ENCODE assay signal across 16 cellular contexts in genomic region chr21:14547834-14548513, GRCh38. TPM values are rescaled to one million over a fixed set of nuclear protein-coding genes. Genes with fewer than 3 reads are reported as not detected.
A peak's percentile ranks its signal among the peaks of the same experiment; 100 is the strongest.
DNase-seq lines count a peak whose midpoint lies in the region; ATAC-seq and TF ChIP-seq lines count a peak whose summit lies in the region.
"Had no signal": no experiment of that assay in that cellular context is flagged by ENCODE, and none has a peak within 500 bp of the region (broad histone marks: within the 10 kb centered on the region; RNA-seq: fewer than 3 reads in every experiment).

No MANE protein-coding gene starts in this region.

- H3K27ac Mint-ChIP-seq in activated T-helper 17 cell treated with anti-CD3 and anti-CD28 coated beads, Interleukin-2, amount 50 U/mL, for 72 hours: peak overlapping the region; percentile 93
- H3K27ac Mint-ChIP-seq in stimulated activated memory B cell treated with anti-CD40 and anti-IgM and Interleukin-4, amounts not matched to agents 10 μg/mL and 1 μg/mL and 100 μg/mL, for 72 hours: peak overlapping the region; percentile 77

- no peak for TF ChIP-seq POLR2A in suprapubic skin (IDR thresholded peaks at IDR 0.05)

- H3K4me1 Mint-ChIP-seq in activated T-cell treated with anti-CD3 and anti-CD28 coated beads, Interleukin-2, amount 50 U/mL, for 4 hours (ENCODE audit: low read depth): peaks cover 51% of the 10 kb centered on the region
- H3K4me1 Mint-ChIP-seq in activated T-helper 17 cell treated with anti-CD3 and anti-CD28 coated beads, Interleukin-2, amount 50 U/mL, for 72 hours: peaks cover 35% of the 10 kb centered on the region
- peaks cover 24% of the 10 kb centered on the region for H3K4me1 Mint-ChIP-seq in stimulated activated memory B cell treated with anti-CD40 and anti-IgM and Interleukin-4, amounts not matched to agents 10 μg/mL and 1 μg/mL and 100 μg/mL, for 72 hours

- DNase-seq in activated T-cell treated with anti-CD3 and anti-CD28 coated beads, Interleukin-2, amount 50 U/mL, for 4 hours: no peak
- DNase-seq in activated T-cell treated with anti-CD3 and anti-CD28 coated beads, Interleukin-2, amount 50 U/mL, for 48 hours: no peak
- DNase-seq in SIG-M5 treated with dmso at 0.1 percent for 504 hours (lab: John Stamatoyannopoulos, UW; ENCODE audit: unreplicated experiment) (no peak), suprapubic skin (ENCODE audit: low spot score in 2 of 2) (no peak), SK-N-DZ (ENCODE audit: low spot score) (no peak)
- DNase-seq: ACHN, anterior cingulate cortex, dermis blood vessel endothelial cell, DMS 273 treated with DMSO at 0.1 percent for 48 hours, GM23248, mesenchymal stem cell, NCI-H2227 treated with DMSO at 0.1 percent for 48 hours, posterior cingulate gyrus had no signal

- no peaks in the 10 kb centered on the region for H3K9me3 ChIP-seq in suprapubic skin

- H3K27me3 ChIP-seq in suprapubic skin: no peaks in the 10 kb centered on the region

- no peak overlapping the region for H3K27ac ChIP-seq in suprapubic skin
- H3K27ac ChIP-seq: GM23248 had no signal

- TF ChIP-seq EP300 in suprapubic skin (IDR thresholded peaks at IDR 0.05): no peak

- 74% methylated on average over 3 of the region's 3 CpGs for WGBS in suprapubic skin

- H3K36me3 ChIP-seq in suprapubic skin: no peaks in the 10 kb centered on the region

- no peak overlapping the region for H3K4me3 ChIP-seq in suprapubic skin
- H3K4me3 ChIP-seq: GM23248 had no signal

- ATAC-seq in activated T-cell treated with anti-CD3 and anti-CD28 coated beads, Interleukin-2, amount 50 U/mL, for 4 hours: peak; percentile 61 to 70
- peak; percentile 32 for ATAC-seq in HG03095 (IDR thresholded peaks at IDR 0.05; ENCODE audit: unreplicated experiment)
- peak; percentile 73 for ATAC-seq in activated T-helper 17 cell treated with anti-CD3 and anti-CD28 coated beads, Interleukin-2, amount 50 U/mL, for 72 hours (replicated peaks)
- no peak for ATAC-seq in stimulated activated memory B cell treated with anti-CD40 and anti-IgM and Interleukin-4, amounts not matched to agents 10 μg/mL and 1 μg/mL and 100 μg/mL, for 72 hours

- no peaks in the 10 kb centered on the region for H3K27me3 Mint-ChIP-seq in activated T-cell treated with anti-CD3 and anti-CD28 coated beads, Interleukin-2, amount 50 U/mL, for 4 hours (ENCODE audit: low read depth)
- H3K27me3 Mint-ChIP-seq in activated T-helper 17 cell treated with anti-CD3 and anti-CD28 coated beads, Interleukin-2, amount 50 U/mL, for 72 hours: no peaks in the 10 kb centered on the region
- no peaks in the 10 kb centered on the region for H3K27me3 Mint-ChIP-seq in stimulated activated memory B cell treated with anti-CD40 and anti-IgM and Interleukin-4, amounts not matched to agents 10 μg/mL and 1 μg/mL and 100 μg/mL, for 72 hours

- peaks cover 4% of the 10 kb centered on the region for H3K9me3 Mint-ChIP-seq in activated T-cell treated with anti-CD3 and anti-CD28 coated beads, Interleukin-2, amount 50 U/mL, for 4 hours
- no peaks in the 10 kb centered on the region for H3K9me3 Mint-ChIP-seq in activated T-helper 17 cell treated with anti-CD3 and anti-CD28 coated beads, Interleukin-2, amount 50 U/mL, for 72 hours
- H3K9me3 Mint-ChIP-seq in stimulated activated memory B cell treated with anti-CD40 and anti-IgM and Interleukin-4, amounts not matched to agents 10 μg/mL and 1 μg/mL and 100 μg/mL, for 72 hours: no peaks in the 10 kb centered on the region

- H3K4me3 Mint-ChIP-seq in activated T-cell treated with anti-CD3 and anti-CD28 coated beads, Interleukin-2, amount 50 U/mL, for 4 hours: peak overlapping the region; percentile 67
- H3K4me3 Mint-ChIP-seq in activated T-helper 17 cell treated with anti-CD3 and anti-CD28 coated beads, Interleukin-2, amount 50 U/mL, for 72 hours: peak overlapping the region; percentile 81
- H3K4me3 Mint-ChIP-seq in stimulated activated memory B cell treated with anti-CD40 and anti-IgM and Interleukin-4, amounts not matched to agents 10 μg/mL and 1 μg/mL and 100 μg/mL, for 72 hours: peak overlapping the region; percentile 68

- TF ChIP-seq CTCF in suprapubic skin (IDR thresholded peaks at IDR 0.05): no peak

- H3K4me1 ChIP-seq in suprapubic skin: no peaks in the 10 kb centered on the region

- H3K36me3 Mint-ChIP-seq in activated T-cell treated with anti-CD3 and anti-CD28 coated beads, Interleukin-2, amount 50 U/mL, for 4 hours (ENCODE audit: insufficient read depth): peaks cover 6% of the 10 kb centered on the region
- peaks cover 27% of the 10 kb centered on the region for H3K36me3 Mint-ChIP-seq in activated T-helper 17 cell treated with anti-CD3 and anti-CD28 coated beads, Interleukin-2, amount 50 U/mL, for 72 hours (ENCODE audit: low read depth)
- peaks cover 30% of the 10 kb centered on the region for H3K36me3 Mint-ChIP-seq in stimulated activated memory B cell treated with anti-CD40 and anti-IgM and Interleukin-4, amounts not matched to agents 10 μg/mL and 1 μg/mL and 100 μg/mL, for 72 hours

RNA-seq across cellular contexts. Expression of gene SAMSN1, which starts 1.9 kb away (rescaled TPM):
- total RNA-seq in activated T-cell treated with anti-CD3 and anti-CD28 coated beads, Interleukin-2, amount 50 U/mL, for 4 hours: 100 to 1,000 TPM in 1 of 3 donors, 10 to 100 TPM in 2; 54.0 to 107 (median 73.5) TPM
- 10 to 100 TPM; 76.9 to 93.3 TPM for total RNA-seq in activated T-helper 17 cell treated with anti-CD3 and anti-CD28 coated beads, Interleukin-2, amount 50 U/mL, for 72 hours
- 1 to 10 TPM in 1 of 4 donors, under 1 TPM in 3; 0.80 to 1.9 (median 0.93) TPM for total RNA-seq in suprapubic skin
- polyA plus RNA-seq in SK-N-DZ (2014; cell fraction: cytosol; rRNA removed): not detected in 2 replicates
- polyA plus RNA-seq in SK-N-DZ (2014; cell fraction: nucleus; rRNA removed): 0.24 and 0.44 TPM in 2 replicates
- total RNA-seq: dermis blood vessel endothelial cell, GM23248 had no signal
- polyA plus RNA-seq: GM23248 had no signal

Comparison
In these comparisons a context has a peak if more than half of its experiments do, and no peak if none do; other contexts are left out.
1. RNA of gene SAMSN1, which starts 1.9 kb away (total RNA-seq): 76.9 to 93.3 TPM in activated T-helper 17 cell treated with anti-CD3 and anti-CD28 coated beads, Interleukin-2, amount 50 U/mL, for 72 hours and 54.0 to 107 TPM in activated T-cell treated with anti-CD3 and anti-CD28 coated beads, Interleukin-2, amount 50 U/mL, for 4 hours; 0.80 to 1.9 TPM in suprapubic skin; every median in the first group is over 10 times any median in the second.
2. Peak in every context shown above with its lines, with median percentiles within 50 percentile points of each other: H3K4me3 Mint-ChIP-seq.